In genomic region chr12:63037721-63038120, GRCh38 we compare ENCODE assay signal across 29 cellular contexts.
"Had no signal": no experiment of that assay in that cellular context is flagged by ENCODE, and none has a peak within 500 bp of the region (broad histone marks: within the 10 kb centered on the region; RNA-seq: fewer than 3 reads in every experiment).

No MANE protein-coding gene starts in this region.

- H2AFZ ChIP-seq: parathyroid adenoma had no signal

- ATAC-seq: effector memory CD8-positive, alpha-beta T cell; gastrocnemius medialis; left colon; naive thymus-derived CD4-positive, alpha-beta T cell; psoas muscle; stimulated activated naive B cell treated with anti-CD40 and anti-IgM and Interleukin-4, amounts not matched to agents 10 μg/mL and 1 μg/mL and 100 μg/mL, for 72 hours had no signal

- H3K27ac ChIP-seq: brain microvascular endothelial cell, gastrocnemius medialis, parathyroid adenoma, psoas muscle, right atrium auricular region, stomach, thyroid gland, upper lobe of left lung, vagina had no signal

- H3K4me1 ChIP-seq: gastrocnemius medialis, parathyroid adenoma, psoas muscle, right atrium auricular region, stomach, thyroid gland, upper lobe of left lung, vagina had no signal

- H3K36me3 ChIP-seq: brain microvascular endothelial cell, gastrocnemius medialis, right atrium auricular region, stomach, thyroid gland, upper lobe of left lung, vagina had no signal

- H3K4me3 ChIP-seq: gastrocnemius medialis, psoas muscle, right atrium auricular region, stomach, thyroid gland, upper lobe of left lung, vagina had no signal

- H3K79me2 ChIP-seq: parathyroid adenoma had no signal

- DNase-seq: activated CD4-positive, alpha-beta memory T cell treated with anti-CD3 and anti-CD28 coated beads for 36 hours; activated CD4-positive, alpha-beta T cell treated with anti-CD3 and anti-CD28 coated beads, Interleukin-2, amount 10 ng/mL, durations not matched to agents 24 days and 14 days; activated CD4-positive, CD25-positive, alpha-beta regulatory T cell treated with anti-CD3 and anti-CD28 coated beads, Interleukin-2, amount 50 U/mL, for 72 hours; activated CD8-positive, alpha-beta memory T cell treated with anti-CD3 and anti-CD28 coated beads, Interleukin-2, amount 50 U/mL, for 48 hours; activated gamma-delta T cell; activated naive CD4-positive, alpha-beta T cell treated with anti-CD3 and anti-CD28 coated beads, Interleukin-2, amount 10 ng/mL, durations not matched to agents 7 days and 5 days; activated naive CD8-positive, alpha-beta T cell treated with anti-CD3 and anti-CD28 coated beads, Interleukin-2, amount 10 ng/mL, durations not matched to agents 7 days and 5 days; activated T-cell treated with anti-CD3 and anti-CD28 coated beads, Interleukin-2, amount 50 U/mL, for 24 hours; brain microvascular endothelial cell; cortex of kidney; effector memory CD8-positive, alpha-beta T cell; erythroblast; gastrocnemius medialis; hippocampal formation; left colon; mammary epithelial cell; naive thymus-derived CD4-positive, alpha-beta T cell; nucleus accumbens; psoas muscle; stimulated activated CD4-positive, alpha-beta T cell treated with anti-CD3 and anti-CD28 coated beads, Interleukin-15, amount 100 ng/mL, for 24 hours; stimulated activated CD4-positive, alpha-beta T cell treated with anti-CD3 and anti-CD28 coated beads, Interleukin-2, amount 100 ng/mL, for 24 hours; stimulated activated naive B cell treated with anti-CD40 and anti-IgM and Interleukin-4, amounts not matched to agents 10 μg/mL and 1 μg/mL and 100 μg/mL, for 72 hours; stomach; T1000; thyroid gland; upper lobe of left lung had no signal

- H3K27me3 ChIP-seq: brain microvascular endothelial cell, gastrocnemius medialis, right atrium auricular region, stomach, thyroid gland, upper lobe of left lung, vagina had no signal

- H3K9me3 ChIP-seq: gastrocnemius medialis, psoas muscle, right atrium auricular region, stomach, thyroid gland, upper lobe of left lung, vagina had no signal
